ENCODE assay signal across 8 cellular contexts in the genomic region with DNA sequence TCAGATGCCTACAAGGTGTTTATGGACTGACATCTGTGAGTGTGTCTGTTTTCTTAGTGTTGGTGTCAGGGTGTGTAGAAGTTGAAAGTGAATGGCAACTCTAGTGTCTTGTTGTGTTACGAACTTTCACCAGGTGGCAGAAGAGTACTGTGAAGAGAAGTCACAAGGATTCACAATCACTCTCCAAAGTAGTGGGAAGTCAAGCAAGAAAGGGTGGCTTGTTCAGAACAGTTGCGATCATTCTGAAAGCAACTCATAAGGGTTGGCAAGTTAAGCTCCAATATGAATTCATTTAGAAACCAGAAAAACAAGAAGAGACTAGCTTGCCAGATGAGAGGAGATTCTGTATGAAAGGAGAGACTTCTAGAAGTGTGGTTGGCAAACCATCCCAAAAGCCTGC.
DNase-seq lines count a peak whose midpoint lies in the region; ATAC-seq and TF ChIP-seq lines count a peak whose summit lies in the region.

No MANE protein-coding gene starts in this region.

- TF ChIP-seq EP300 in gastroesophageal sphincter (IDR thresholded peaks at IDR 0.05): no peak

- H3K4me3 ChIP-seq in gastroesophageal sphincter (no peak overlapping the region), psoas muscle (no peak overlapping the region)

- H3K27me3 ChIP-seq in gastroesophageal sphincter: peaks cover 4% of the 10 kb centered on the region
- H3K27me3 ChIP-seq in psoas muscle (ENCODE audit: insufficient read depth in 3 of 3, low read length in 2 of 3): peaks cover 0 to 3% (median 0%) of the 10 kb centered on the region in 3 donors

- TF ChIP-seq POLR2A in gastroesophageal sphincter (IDR thresholded peaks at IDR 0.05): no peak

- peak; percentile 35 for ATAC-seq in GM18499 (IDR thresholded peaks at IDR 0.05; ENCODE audit: insufficient read depth, unreplicated experiment)
- ATAC-seq in HG02763 (IDR thresholded peaks at IDR 0.05; ENCODE audit: unreplicated experiment): peak; percentile 54
- peak; percentile 62 for ATAC-seq in activated CD8-positive, alpha-beta T cell treated with anti-CD3 and anti-CD28 coated beads, Interleukin-2, amount 10 ng/mL, durations not matched to agents 7 days and 5 days
- ATAC-seq in gastroesophageal sphincter: peak; percentile 70
- peak in 3 of 4 donors; percentile 57 to 80 (median 64) for ATAC-seq in psoas muscle

- CTCF ChIA-PET in activated CD8-positive, alpha-beta T cell treated with anti-CD3 and anti-CD28 coated beads, Interleukin-2, amount 10 ng/mL, durations not matched to agents 7 days and 5 days (lab: Charles Lee): interaction anchor here (0.6 to 8.5 kb wide), 65 partner anchors 8 to 1972 kb away, joined by 3 to 285 read pairs (median 4); partner anchors contain the start of genes CENPL, DARS2 and TNFSF4

- H3K4me3 Mint-ChIP-seq in activated CD8-positive, alpha-beta T cell treated with anti-CD3 and anti-CD28 coated beads, Interleukin-2, amount 10 ng/mL, durations not matched to agents 7 days and 5 days: no peak overlapping the region

- peak; percentile 20 to 70 (median 64) for TF ChIP-seq CTCF in gastroesophageal sphincter (IDR thresholded peaks at IDR 0.05)
- TF ChIP-seq CTCF in psoas muscle (IDR thresholded peaks at IDR 0.05): peak; percentile 36

- H3K4me1 Mint-ChIP-seq in activated CD8-positive, alpha-beta T cell treated with anti-CD3 and anti-CD28 coated beads, Interleukin-2, amount 10 ng/mL, durations not matched to agents 7 days and 5 days (ENCODE audit: low read depth): peaks cover 44% of the 10 kb centered on the region

- H3K36me3 Mint-ChIP-seq in activated CD8-positive, alpha-beta T cell treated with anti-CD3 and anti-CD28 coated beads, Interleukin-2, amount 10 ng/mL, durations not matched to agents 7 days and 5 days (ENCODE audit: low read depth): no peaks in the 10 kb centered on the region

- H3K9me3 Mint-ChIP-seq in activated CD8-positive, alpha-beta T cell treated with anti-CD3 and anti-CD28 coated beads, Interleukin-2, amount 10 ng/mL, durations not matched to agents 7 days and 5 days (ENCODE audit: insufficient read depth): no peaks in the 10 kb centered on the region

- H3K27ac Mint-ChIP-seq in activated CD8-positive, alpha-beta T cell treated with anti-CD3 and anti-CD28 coated beads, Interleukin-2, amount 10 ng/mL, durations not matched to agents 7 days and 5 days: no peak overlapping the region

- DNase-seq in CD1c-positive myeloid dendritic cell (ENCODE audit: extremely low spot score) (peak; percentile 86), NCI-H1105 (lab: John Stamatoyannopoulos, UW) (peak; percentile 40), psoas muscle (no peak), DMS79 treated with DMSO at 0.1 percent for 48 hours (lab: John Stamatoyannopoulos, UW) (no peak)
- DNase-seq in activated CD8-positive, alpha-beta T cell treated with anti-CD3 and anti-CD28 coated beads, Interleukin-2, amount 10 ng/mL, durations not matched to agents 7 days and 5 days: peak; percentile 70

- WGBS in gastroesophageal sphincter (ENCODE audit: low coverage in 1 of 2), 2 donors: 29 to 50% methylated on average over 1 to 2 of the region's 2 CpGs
- 21 to 34% (median 26%) methylated on average over 2 of the region's 2 CpGs for WGBS in psoas muscle, 3 donors

- no peaks in the 10 kb centered on the region for H3K9me3 ChIP-seq in gastroesophageal sphincter
- no peaks in the 10 kb centered on the region for H3K9me3 ChIP-seq in psoas muscle

- POLR2A ChIA-PET in activated CD8-positive, alpha-beta T cell treated with anti-CD3 and anti-CD28 coated beads, Interleukin-2, amount 10 ng/mL, durations not matched to agents 7 days and 5 days (lab: Charles Lee): interaction anchor here (0.6 to 0.8 kb wide), 2 partner anchors 74 to 78 kb away, joined by 3 read pairs; no protein-coding TSS in a partner anchor

- intact Hi-C loops in psoas muscle (cut with DNase I): loop anchor here (5.0 to 10.0 kb wide), 2 partner anchors 452 to 690 kb away; no protein-coding TSS in a partner anchor

- H3K4me1 ChIP-seq in gastroesophageal sphincter (peaks cover 4 to 21% (median 14%) of the 10 kb centered on the region in 3 donors), psoas muscle (no peaks in the 10 kb centered on the region)

- H3K27me3 Mint-ChIP-seq in activated CD8-positive, alpha-beta T cell treated with anti-CD3 and anti-CD28 coated beads, Interleukin-2, amount 10 ng/mL, durations not matched to agents 7 days and 5 days (ENCODE audit: low read depth): peaks cover 23% of the 10 kb centered on the region

- H3K36me3 ChIP-seq in gastroesophageal sphincter (no peaks in the 10 kb centered on the region), psoas muscle (ENCODE audit: insufficient read depth in 1 of 2, low read depth in 1 of 2) (no peaks in the 10 kb centered on the region)

- H3K27ac ChIP-seq in gastroesophageal sphincter (peak overlapping the region in 1 of 4 donors; percentile 69), psoas muscle (no peak overlapping the region)

Comparison
In these comparisons a context has a peak if more than half of its experiments do, and no peak if none do; other contexts are left out.
1. DNase-seq: peak in CD1c-positive myeloid dendritic cell (single experiment), NCI-H1105 (single experiment) and activated CD8-positive, alpha-beta T cell treated with anti-CD3 and anti-CD28 coated beads, Interleukin-2, amount 10 ng/mL, durations not matched to agents 7 days and 5 days (single experiment); none in psoas muscle (0 of 2) and DMS79 treated with DMSO at 0.1 percent for 48 hours (single experiment).
2. Peak in every context shown above with its lines, with median percentiles within 50 percentile points of each other: ATAC-seq.